Comparison of ENCODE assay signal across 1 cellular context in genomic region chr19:51345076-51345620, GRCh38.
A peak's percentile ranks its signal among the peaks of the same experiment; 100 is the strongest.
TF ChIP-seq lines count a peak whose summit lies in the region.

No MANE protein-coding gene starts in this region.

TF ChIP-seq in HepG2, 621 proteins besides CTCF, POLR2A, EP300 and RAD21:
- TF ChIP-seq IRF9 (CRISPR knock-in tag; IDR thresholded peaks at IDR 0.05; ENCODE audit: borderline replicate concordance) (no peak), ZC3H13 (CRISPR knock-in tag; IDR thresholded peaks at IDR 0.05) (0 out of 2 replicates have a peak, but pooled peaks have one; percentile 9), ZNF205 (CRISPR knock-in tag; IDR thresholded peaks at IDR 0.05) (no peak), POLR2G (IDR thresholded peaks at IDR 0.05; ENCODE audit: low read depth, low read length) (peak; percentile 33; the same call in 1 of the 2 replicates), MTA1 (CRISPR knock-in tag; IDR thresholded peaks at IDR 0.05; ENCODE audit: borderline replicate concordance) (0 out of 2 replicates have a peak, but pooled peaks have one; percentile 27), MIER2 (CRISPR knock-in tag; IDR thresholded peaks at IDR 0.05) (no peak), NFE2 (CRISPR knock-in tag; IDR thresholded peaks at IDR 0.05) (no peak), AGO2 (optimal IDR thresholded peaks at IDR 0.05; ENCODE audit: low read depth, low read length) (peak; percentile 92), NKX3-1 (CRISPR knock-in tag; IDR thresholded peaks at IDR 0.05) (no peak), RBFOX2 (IDR thresholded peaks at IDR 0.05; ENCODE audit: low read depth, low read length) (0 out of 2 replicates have a peak, but pooled peaks have one; percentile 59), DDIT3 (CRISPR knock-in tag; IDR thresholded peaks at IDR 0.05) (no peak), ZNF333 (CRISPR knock-in tag; IDR thresholded peaks at IDR 0.05; ENCODE audit: borderline replicate concordance) (no peak), ZNF367 (CRISPR knock-in tag; IDR thresholded peaks at IDR 0.05; ENCODE audit: borderline replicate concordance) (no peak), ZNF350 (CRISPR knock-in tag; IDR thresholded peaks at IDR 0.05; ENCODE audit: borderline replicate concordance, low read depth) (no peak), THRA (CRISPR knock-in tag; IDR thresholded peaks at IDR 0.05; ENCODE audit: borderline replicate concordance) (no peak), ZFX (CRISPR knock-in tag; IDR thresholded peaks at IDR 0.05; ENCODE audit: low read depth) (no peak), HNRNPL (IDR thresholded peaks at IDR 0.05; ENCODE audit: low read depth, low read length) (peak; percentile 52; the same call in 1 of the 2 replicates)
